1 cellular context compared by ENCODE assay signal in the genomic region with DNA sequence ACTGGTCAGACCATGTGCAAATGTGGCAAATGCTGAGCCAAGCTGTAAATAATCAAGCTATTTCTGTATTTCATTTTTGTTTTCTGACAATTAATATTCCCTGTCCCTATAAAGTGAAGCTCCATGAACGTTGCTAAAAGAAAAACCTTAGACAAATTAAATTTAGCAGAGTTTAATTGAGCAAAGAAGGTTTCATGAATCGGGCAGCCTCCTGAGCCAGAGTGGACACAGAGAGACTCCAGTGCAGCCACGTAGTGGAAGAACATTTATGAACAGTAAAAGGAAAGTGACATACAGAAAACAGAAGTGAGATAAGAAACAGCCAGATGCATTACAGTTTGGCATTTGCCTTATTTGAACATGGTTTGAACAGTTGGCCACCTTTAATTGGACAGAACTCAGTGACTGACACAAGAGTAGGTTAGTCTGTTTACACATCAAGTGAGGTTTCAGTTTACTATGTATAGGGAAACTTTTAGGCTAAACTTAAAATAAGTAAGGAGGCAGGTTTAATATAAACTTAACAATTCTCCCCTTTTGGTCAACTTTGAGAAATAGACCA.
TF ChIP-seq lines count a peak whose summit lies in the region.

No MANE protein-coding gene starts in this region.

TF ChIP-seq in GM12891, 5 proteins besides CTCF, POLR2A, EP300 and RAD21 (continued from another document):
- TF ChIP-seq TAF1 (IDR thresholded peaks at IDR 0.05; ENCODE audit: low read depth, low read length) (no peak), PAX5 (IDR thresholded peaks at IDR 0.05; ENCODE audit: insufficient read depth, low read length, severe bottlenecking) (no peak)
